1 cellular context compared by ENCODE assay signal in genomic region chr17:64243340-64243739, GRCh38.
TF ChIP-seq lines count a peak whose summit lies in the region.

No MANE protein-coding gene starts in this region.

TF ChIP-seq in SK-N-SH, 30 proteins besides CTCF, POLR2A, EP300 and RAD21 (continued from another document):
- TF ChIP-seq PBX3 (IDR thresholded peaks at IDR 0.05) (no peak), CHD2 (IDR thresholded peaks at IDR 0.05; ENCODE audit: low read length, partially characterized antibody) (no peak), SMC3 (IDR thresholded peaks at IDR 0.05; ENCODE audit: low read depth, low read length) (no peak), TCF12 (IDR thresholded peaks at IDR 0.05) (no peak), USF1 (IDR thresholded peaks at IDR 0.05; ENCODE audit: borderline replicate concordance, low read depth) (no peak), POLR2AphosphoS5 (IDR thresholded peaks at IDR 0.05; ENCODE audit: low read depth, low read length) (no peak)
